Comparison of ENCODE assay signal across 21 cellular contexts in genomic region chrX:41198410-41198809, GRCh38.
"Had no signal": no experiment of that assay in that cellular context is flagged by ENCODE, and none has a peak within 500 bp of the region (broad histone marks: within the 10 kb centered on the region; RNA-seq: fewer than 3 reads in every experiment).

No MANE protein-coding gene starts in this region.

- H3K27me3 ChIP-seq: cardiac muscle cell, ovary, right lobe of liver had no signal

- H3K4me3 Mint-ChIP-seq: activated CD4-positive, alpha-beta T cell treated with anti-CD3 and anti-CD28 coated beads for 36 hours; activated naive CD8-positive, alpha-beta T cell; dendritic cell treated with granulocyte-macrophage colony-stimulating factor and Interleukin-4, amounts not matched to agents 40 ng/mL and 50 ng/mL, for 4 days; naive thymus-derived CD8-positive, alpha-beta T cell; stimulated activated effector memory CD8-positive, alpha-beta T cell treated with anti-CD3 and anti-CD28 coated beads, Interleukin-12 subunit alpha, Interleukin-12 subunit beta, amount 100 ng/mL, for 72 hours; WTC11 had no signal

- H3K9me3 ChIP-seq: ovary, right lobe of liver, thoracic aorta had no signal

- H3K27ac Mint-ChIP-seq: activated CD4-positive, alpha-beta T cell treated with anti-CD3 and anti-CD28 coated beads for 36 hours; activated naive CD8-positive, alpha-beta T cell; dendritic cell treated with granulocyte-macrophage colony-stimulating factor and Interleukin-4, amounts not matched to agents 40 ng/mL and 50 ng/mL, for 4 days; naive thymus-derived CD8-positive, alpha-beta T cell; stimulated activated effector memory CD8-positive, alpha-beta T cell treated with anti-CD3 and anti-CD28 coated beads, Interleukin-12 subunit alpha, Interleukin-12 subunit beta, amount 100 ng/mL, for 72 hours; WTC11 had no signal

- H3K27ac ChIP-seq: cardiac muscle cell, ovary, right lobe of liver, thoracic aorta had no signal

- H3K36me3 ChIP-seq: ovary had no signal

- H3K4me1 Mint-ChIP-seq: activated CD4-positive, alpha-beta T cell treated with anti-CD3 and anti-CD28 coated beads for 36 hours; stimulated activated effector memory CD8-positive, alpha-beta T cell treated with anti-CD3 and anti-CD28 coated beads, Interleukin-12 subunit alpha, Interleukin-12 subunit beta, amount 100 ng/mL, for 72 hours; WTC11 had no signal

- DNase-seq: activated CD4-positive, alpha-beta T cell treated with anti-CD3 and anti-CD28 coated beads for 36 hours; activated CD4-positive, alpha-beta T cell treated with anti-CD3 and anti-CD28 coated beads, Interleukin-2, amount 50 U/mL, for 48 hours; activated gamma-delta T cell treated with Interleukin-2 at 50 U/mL for 16 hours; effector CD8-positive, alpha-beta T cell; foreskin fibroblast; glutamatergic neuron; hippocampal formation; left cardiac atrium; mesendoderm; naive thymus-derived CD8-positive, alpha-beta T cell; ovary; right lobe of liver; small intestine; stimulated activated CD4-positive, alpha-beta T cell treated with anti-CD3 and anti-CD28 coated beads, Interleukin-4, amount 100 ng/mL, for 24 hours; T-helper 2 cell had no signal

- ATAC-seq: activated CD4-positive, alpha-beta T cell treated with anti-CD3 and anti-CD28 coated beads for 36 hours; left cardiac atrium; naive thymus-derived CD8-positive, alpha-beta T cell; right lobe of liver; stimulated activated effector memory CD8-positive, alpha-beta T cell treated with anti-CD3 and anti-CD28 coated beads, Interleukin-12 subunit alpha, Interleukin-12 subunit beta, amount 100 ng/mL, for 72 hours; WTC11 had no signal

- H3K4me3 ChIP-seq: cardiac muscle cell, ovary, right lobe of liver, thoracic aorta had no signal

- H3K27me3 Mint-ChIP-seq: activated CD4-positive, alpha-beta T cell treated with anti-CD3 and anti-CD28 coated beads for 36 hours; activated naive CD8-positive, alpha-beta T cell; dendritic cell treated with granulocyte-macrophage colony-stimulating factor and Interleukin-4, amounts not matched to agents 40 ng/mL and 50 ng/mL, for 4 days; naive thymus-derived CD8-positive, alpha-beta T cell had no signal

- H3K9me3 Mint-ChIP-seq: dendritic cell treated with granulocyte-macrophage colony-stimulating factor and Interleukin-4, amounts not matched to agents 40 ng/mL and 50 ng/mL, for 4 days; stimulated activated effector memory CD8-positive, alpha-beta T cell treated with anti-CD3 and anti-CD28 coated beads, Interleukin-12 subunit alpha, Interleukin-12 subunit beta, amount 100 ng/mL, for 72 hours; WTC11 had no signal

- H3K4me1 ChIP-seq: right lobe of liver had no signal
